12 cellular contexts compared by ENCODE assay signal in the genomic region with DNA sequence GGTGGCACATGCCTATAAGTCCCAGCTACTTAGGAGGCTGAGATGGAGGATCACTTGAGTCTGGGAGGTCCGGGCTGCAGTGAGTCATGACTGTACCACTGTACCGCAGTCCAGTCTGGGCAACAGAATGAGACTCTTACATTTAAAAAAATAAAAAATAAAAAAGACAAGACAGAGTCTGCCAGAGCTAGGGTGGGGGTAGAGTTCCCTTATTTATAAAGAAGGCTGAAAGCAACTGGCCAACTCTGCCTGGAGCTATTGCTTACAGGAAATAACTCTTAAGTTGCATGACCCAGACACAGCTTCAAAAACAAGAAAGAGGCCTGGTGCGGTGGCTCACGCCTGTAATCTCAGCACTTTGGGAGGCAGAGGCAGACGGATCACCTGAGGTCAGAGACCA. TPM values are rescaled to one million over a fixed set of nuclear protein-coding genes. Genes with fewer than 3 reads are reported as not detected.
A peak's percentile ranks its signal among the peaks of the same experiment; 100 is the strongest.
DNase-seq lines count a peak whose midpoint lies in the region; ATAC-seq and TF ChIP-seq lines count a peak whose summit lies in the region.
"Had no signal": no experiment of that assay in that cellular context is flagged by ENCODE, and none has a peak within 500 bp of the region (broad histone marks: within the 10 kb centered on the region; RNA-seq: fewer than 3 reads in every experiment).

No MANE protein-coding gene starts in this region.

- H3K4me2 ChIP-seq in PC-9, result no peak overlapping the region
- H3K4me2 ChIP-seq: neural progenitor cell had no signal

- TF ChIP-seq POLR2A in erythroblast (IDR thresholded peaks at IDR 0.05; ENCODE audit: low read length), result no peak

- H3K27me3 ChIP-seq in foreskin keratinocyte, result no peaks in the 10 kb centered on the region
- no peaks in the 10 kb centered on the region for H3K27me3 ChIP-seq in PC-9 (ENCODE audit: insufficient read depth, low read depth)
- H3K27me3 ChIP-seq: ascending aorta, neural progenitor cell had no signal

- H3K27ac Mint-ChIP-seq in osteocyte (ENCODE audit: unreplicated experiment), result peak overlapping the region; percentile 95
- H3K27ac Mint-ChIP-seq: neural progenitor cell had no signal

- peak; percentile 46 for DNase-seq in CD1c-positive myeloid dendritic cell (ENCODE audit: extremely low spot score)
- DNase-seq in SK-MEL-5 (ENCODE audit: low read depth, low spot score), result peak; percentile 16
- DNase-seq in fibroblast of pulmonary artery (ENCODE audit: low read depth), result peak; percentile 50
- no peak for DNase-seq in osteocyte (ENCODE audit: extremely low spot score, unreplicated experiment)
- DNase-seq in foreskin keratinocyte, result no peak
- no peak for DNase-seq in erythroblast (lab: John Stamatoyannopoulos, UW)
- DNase-seq in PC-9, result no peak
- DNase-seq: CD4-positive, CD25-positive, alpha-beta regulatory T cell; NCI-H510A treated with DMSO at 0.1 percent for 48 hours had no signal

- H3F3A ChIP-seq in PC-9 (ENCODE audit: insufficient read depth, low read depth), result 0 out of 2 replicates have a peak, but pooled peaks cover 6% of the 10 kb centered on the region

- no peak for TF ChIP-seq CTCF in fibroblast of pulmonary artery (IDR thresholded peaks at IDR 0.05; ENCODE audit: low read length, missing control alignments)
- TF ChIP-seq CTCF in osteocyte (IDR thresholded peaks at IDR 0.05), result no peak
- no peak for TF ChIP-seq CTCF in foreskin keratinocyte (conservative IDR thresholded peaks at IDR 0.05)
- no peak for TF ChIP-seq CTCF in PC-9 (conservative IDR thresholded peaks at IDR 0.05)

- peaks cover 7% of the 10 kb centered on the region for H3K36me3 Mint-ChIP-seq in osteocyte (ENCODE audit: unreplicated experiment)

- CTCF ChIA-PET in PC-9 (lab: Charles Lee), result no interaction called here

- peaks cover 4% of the 10 kb centered on the region; the same call in 1 of the 2 replicates for H4K20me1 ChIP-seq in PC-9 (ENCODE audit: insufficient read depth)

- H3K4me3 ChIP-seq in fibroblast of pulmonary artery (replicated peaks; ENCODE audit: low read depth, low read length) (no peak overlapping the region), PC-9 (no peak overlapping the region)
- H3K4me3 ChIP-seq: ascending aorta, neural progenitor cell had no signal

- H3K9me3 Mint-ChIP-seq in osteocyte (ENCODE audit: unreplicated experiment), result no peaks in the 10 kb centered on the region
- H3K9me3 Mint-ChIP-seq: CD4-positive, CD25-positive, alpha-beta regulatory T cell; neural progenitor cell had no signal

- POLR2A ChIA-PET in PC-9 (lab: Charles Lee; ENCODE audit: unreplicated experiment), result interaction anchor here (0.6 kb wide), 1 partner anchor 257 kb away, joined by 3 read pairs; no protein-coding TSS in a partner anchor

- H2AFZ ChIP-seq in PC-9, result no peak overlapping the region
- H2AFZ ChIP-seq: neural progenitor cell had no signal

- no peaks in the 10 kb centered on the region for H3K36me3 ChIP-seq in PC-9 (ENCODE audit: low read depth)
- H3K36me3 ChIP-seq: ascending aorta, neural progenitor cell had no signal

- no peaks in the 10 kb centered on the region; the same call in 1 of the 2 replicates for H3K79me2 ChIP-seq in PC-9 (ENCODE audit: low read depth)

- no peak overlapping the region for H3K4me3 Mint-ChIP-seq in osteocyte (ENCODE audit: unreplicated experiment)
- H3K4me3 Mint-ChIP-seq: CD4-positive, CD25-positive, alpha-beta regulatory T cell; neural progenitor cell had no signal

- in situ Hi-C loops in SK-MEL-5 (cut with HindIII; ENCODE audit: low pct_unique_long_range_greater_than_20kb, low sequenced_read_pairs), result no loop called here

- H3K27me3 Mint-ChIP-seq in osteocyte (ENCODE audit: unreplicated experiment), result no peaks in the 10 kb centered on the region
- H3K27me3 Mint-ChIP-seq: CD4-positive, CD25-positive, alpha-beta regulatory T cell had no signal

- no peaks in the 10 kb centered on the region for H3K9me3 ChIP-seq in PC-9 (ENCODE audit: insufficient read depth, low read depth)
- H3K9me3 ChIP-seq: ascending aorta had no signal

- ATAC-seq in GM19455 (IDR thresholded peaks at IDR 0.05; ENCODE audit: unreplicated experiment) (no peak), foreskin keratinocyte (no peak)

- H3K4me1 Mint-ChIP-seq in osteocyte (ENCODE audit: unreplicated experiment), result peaks cover 66% of the 10 kb centered on the region

- intact Hi-C loops in PC-9 (cut with micrococcal nuclease; ENCODE audit: unreplicated experiment), result no loop called here

- H3K9me2 ChIP-seq in PC-9 (ENCODE audit: insufficient read depth), result no peaks in the 10 kb centered on the region

- H3K27ac ChIP-seq in foreskin keratinocyte, result no peak overlapping the region
- H3K27ac ChIP-seq in PC-9, result no peak overlapping the region
- H3K27ac ChIP-seq: neural progenitor cell had no signal

- no TSS peak for BruUV-seq in PC-9 (replicated peaks; lab: Mats Ljungman, UMichigan)

- no peaks in the 10 kb centered on the region for H3K4me1 ChIP-seq in foreskin keratinocyte
- H3K4me1 ChIP-seq in PC-9 (replicated peaks; ENCODE audit: insufficient read depth), result no peaks in the 10 kb centered on the region
- H3K4me1 ChIP-seq: neural progenitor cell had no signal

RNA-seq across cellular contexts. Expression of gene NUMB, which starts 31.5 kb away (rescaled TPM):
- 10.8 and 18.4 TPM in 2 replicates for total RNA-seq in SK-MEL-5 (2014; rRNA removed; shearing (Covaris generic))
- 42.8 and 58.5 TPM in 2 replicates for polyA plus RNA-seq in SK-MEL-5 (2015; cell fraction: cytosol; rRNA removed)
- 59.9 and 69.2 TPM in 2 replicates for polyA plus RNA-seq in SK-MEL-5 (2015; cell fraction: nucleus; rRNA removed)
- total RNA-seq in osteocyte (72.7 and 73.7 TPM in 2 replicates), foreskin keratinocyte (42.5 and 42.6 TPM in 2 replicates), PC-9 (2021) (59.2 and 64.5 TPM in 2 replicates)
- polyA plus RNA-seq in foreskin keratinocyte, result 26.1 and 27.6 TPM in 2 replicates

Comparison
In these comparisons a context has a peak if more than half of its experiments do, and no peak if none do; other contexts are left out.
1. DNase-seq: peak in CD1c-positive myeloid dendritic cell (single experiment), SK-MEL-5 (single experiment) and fibroblast of pulmonary artery (single experiment); none in osteocyte (single experiment), foreskin keratinocyte (0 of 2), erythroblast (0 of 2) and PC-9 (0 of 2).